7 cellular contexts compared by ENCODE assay signal in the genomic region with DNA sequence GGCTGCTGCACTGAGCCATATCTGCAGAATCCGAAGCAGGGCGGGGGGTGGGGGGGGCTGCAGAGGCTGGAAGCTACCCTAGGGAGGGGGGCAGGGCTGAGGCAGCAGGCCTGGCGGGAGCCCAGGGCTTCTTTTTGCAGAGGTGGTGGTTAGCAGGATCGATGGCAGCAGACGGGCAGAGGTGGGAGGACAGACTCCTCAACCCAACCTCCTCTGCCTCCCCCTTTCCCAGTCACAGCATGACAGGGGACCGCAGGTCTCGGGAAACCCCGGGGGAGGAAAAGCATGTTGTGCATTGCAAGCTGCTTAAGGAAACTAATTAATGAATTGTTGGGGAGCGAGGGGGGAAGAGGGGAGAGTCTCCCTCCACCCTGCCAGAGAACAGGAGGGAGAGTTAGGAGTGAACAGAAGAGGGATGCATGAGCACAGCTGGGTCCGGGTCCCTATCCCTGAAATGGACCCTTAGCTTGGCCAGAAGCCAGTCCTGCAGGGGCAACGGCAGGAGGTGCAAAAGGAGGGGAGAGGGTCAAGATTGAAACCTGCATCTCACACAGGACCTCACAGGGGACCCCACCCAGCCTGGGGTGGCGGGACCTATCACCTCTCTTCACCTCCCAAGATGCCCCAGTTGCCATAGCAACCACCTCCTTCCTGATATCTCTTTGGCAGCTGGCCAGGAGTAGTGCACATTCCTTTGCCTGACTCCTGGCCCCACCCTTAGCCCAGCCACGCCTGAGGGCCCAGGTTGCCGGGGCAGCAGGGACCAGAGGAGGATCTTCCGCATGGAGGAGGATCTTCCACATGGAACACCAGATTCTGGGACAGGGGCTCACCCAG. TPM values are rescaled to one million over a fixed set of nuclear protein-coding genes. Genes with fewer than 3 reads are reported as not detected.
DNase-seq lines count a peak whose midpoint lies in the region; ATAC-seq and TF ChIP-seq lines count a peak whose summit lies in the region.
"Had no signal": no experiment of that assay in that cellular context is flagged by ENCODE, and none has a peak within 500 bp of the region (broad histone marks: within the 10 kb centered on the region; RNA-seq: fewer than 3 reads in every experiment).

No MANE protein-coding gene starts in this region.

- ATAC-seq in omental fat pad (ENCODE audit: low FRiP score): no peak
- ATAC-seq in GM18867 (IDR thresholded peaks at IDR 0.05; ENCODE audit: unreplicated experiment): no peak
- ATAC-seq: upper lobe of right lung had no signal

- WGBS in lower leg skin, 2 donors: 26 to 32% methylated on average over 14 to 15 of the region's 15 CpGs

- intact Hi-C loops in lower leg skin (cut with DNase I; ENCODE audit: low total_unique reads): loop anchor here (10.0 kb wide), 1 partner anchor 120 kb away; the partner anchor contains the start of gene USF2

- peak; percentile 85 for DNase-seq in DMS 273 (lab: John Stamatoyannopoulos, UW; ENCODE audit: unreplicated experiment)
- peak; percentile 27 for DNase-seq in NCI-H2029 (lab: John Stamatoyannopoulos, UW)
- peak; percentile 35 to 52 for DNase-seq in erythroblast (lab: John Stamatoyannopoulos, UW)
- no peak for DNase-seq in omental fat pad (ENCODE audit: low spot score)
- no peak for DNase-seq in lower leg skin (ENCODE audit: low spot score in 2 of 2)
- DNase-seq: upper lobe of right lung had no signal

- H3K4me3 ChIP-seq in lower leg skin (ENCODE audit: low read depth, poor library complexity, severe bottlenecking): no peak overlapping the region
- H3K4me3 ChIP-seq: upper lobe of right lung had no signal

- TF ChIP-seq POLR2A in erythroblast (IDR thresholded peaks at IDR 0.05; ENCODE audit: low read length): no peak
- no peak for TF ChIP-seq POLR2A in lower leg skin (IDR thresholded peaks at IDR 0.05)

- TF ChIP-seq CTCF in omental fat pad (IDR thresholded peaks at IDR 0.05) (no peak), lower leg skin (IDR thresholded peaks at IDR 0.05) (no peak)

RNA-seq across cellular contexts. Expression of gene FXYD7, which starts 1.8 kb away (rescaled TPM):
- total RNA-seq in omental fat pad: not detected
- total RNA-seq in lower leg skin: 1 to 10 TPM in 1 of 4 donors, not detected in 3; 1.3 TPM

RNA-seq across cellular contexts. Expression of gene FXYD1, which starts 6.2 kb away (rescaled TPM):
- total RNA-seq in omental fat pad (10 to 100 TPM; 20.5 to 32.2 (median 25.7) TPM), lower leg skin (10 to 100 TPM in 1 of 4 donors, 1 to 10 TPM in 2, not detected in 1; 5.5 to 20.9 (median 6.5) TPM)

RNA-seq across cellular contexts. Expression of gene FXYD5, which starts 9.7 kb away (rescaled TPM):
- total RNA-seq in omental fat pad (100 to 1,000 TPM in 1 of 4 donors, 10 to 100 TPM in 3; 68.9 to 129 (median 88.8) TPM), lower leg skin (10 to 100 TPM; 41.4 to 59.8 (median 57.7) TPM)

RNA-seq across cellular contexts. Expression of gene LGI4, which starts 10.0 kb away (rescaled TPM):
- total RNA-seq in omental fat pad: 10 to 100 TPM in 1 of 4 donors, 1 to 10 TPM in 3; 6.2 to 31.1 (median 8.3) TPM
- 10 to 100 TPM in 1 of 4 donors, 1 to 10 TPM in 3; 4.3 to 19.4 (median 8.9) TPM for total RNA-seq in lower leg skin

RNA-seq across cellular contexts. Expression of gene FXYD3, which starts 29.2 kb away (rescaled TPM):
- total RNA-seq in omental fat pad: 1 to 10 TPM in 1 of 4 donors, under 1 TPM in 1, not detected in 2; 0.38 to 2.6 TPM
- total RNA-seq in lower leg skin: 100 to 1,000 TPM; 391 to 630 (median 546) TPM

Comparison
In these comparisons a context has a peak if more than half of its experiments do, and no peak if none do; other contexts are left out.
1. DNase-seq: peak in DMS 273 (single experiment), NCI-H2029 (single experiment) and erythroblast (2 of 2); none in omental fat pad (single experiment) and lower leg skin (0 of 2).